In the genomic region with DNA sequence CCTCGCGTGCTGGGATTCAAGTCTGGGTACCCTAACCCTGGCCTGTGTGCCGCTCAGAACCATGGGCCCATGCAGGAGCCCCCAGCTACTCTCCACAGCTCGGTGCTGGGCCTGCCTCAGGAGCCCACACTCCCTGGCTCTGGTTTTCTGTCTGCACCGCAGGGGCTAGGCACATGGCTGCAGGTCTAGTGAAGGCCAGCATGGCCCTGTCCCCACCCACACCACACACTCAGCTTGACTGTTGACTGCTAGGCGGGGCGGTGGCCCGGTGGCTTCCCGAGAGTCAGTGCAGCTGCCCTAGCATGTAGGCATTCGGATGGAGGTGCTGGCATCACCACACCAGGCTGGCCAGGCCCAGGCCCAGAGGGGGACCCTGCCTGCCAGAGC, we compare ENCODE assay signal across 15 cellular contexts. TPM values are rescaled to one million over a fixed set of nuclear protein-coding genes. Genes with fewer than 3 reads are reported as not detected.
A peak's percentile ranks its signal among the peaks of the same experiment; 100 is the strongest.
DNase-seq lines count a peak whose midpoint lies in the region; ATAC-seq and TF ChIP-seq lines count a peak whose summit lies in the region.
"Had no signal": no experiment of that assay in that cellular context is flagged by ENCODE, and none has a peak within 500 bp of the region (broad histone marks: within the 10 kb centered on the region; RNA-seq: fewer than 3 reads in every experiment).

No MANE protein-coding gene starts in this region.

- WGBS in stomach, 5 donors: 58 to 88% (median 68%) methylated on average over 5 to 10 of the region's 10 CpGs; no CpG with 5 or more reads in 1 of the 5 donors
- WGBS in aorta, 2 donors: 71 to 84% methylated on average over 10 of the region's 10 CpGs

- no peak for TF ChIP-seq EP300 in stomach (IDR thresholded peaks at IDR 0.05)

- H3K36me3 ChIP-seq in HCT116 (ENCODE audit: control insufficient read depth in 1 of 2, insufficient read depth in 2 of 2, low read length in 2 of 2): peaks cover 8 to 19% of the 10 kb centered on the region in 2 experiments; a peak in 3 of 4 replicates
- peaks cover 0 to 41% of the 10 kb centered on the region in 2 donors for H3K36me3 ChIP-seq in left lung
- H3K36me3 ChIP-seq in stomach: peaks cover 8 to 35% (median 29%) of the 10 kb centered on the region in 4 donors
- H3K36me3 ChIP-seq in aorta (ENCODE audit: control insufficient read depth in 1 of 2, insufficient read depth in 2 of 2, low read length in 1 of 2): no peaks in the 10 kb centered on the region

- H3K9me3 ChIP-seq in HCT116 (ENCODE audit: control insufficient read depth in 1 of 2, insufficient read depth in 1 of 2, low read depth in 1 of 2, low read length in 2 of 2): no peaks in the 10 kb centered on the region
- no peaks in the 10 kb centered on the region for H3K9me3 ChIP-seq in T-helper 17 cell (ENCODE audit: control insufficient read depth, low read length, poor library complexity, severe bottlenecking)
- no peaks in the 10 kb centered on the region for H3K9me3 ChIP-seq in left lung
- H3K9me3 ChIP-seq in stomach: no peaks in the 10 kb centered on the region
- H3K9me3 ChIP-seq in aorta (ENCODE audit: control insufficient read depth, low read length): no peaks in the 10 kb centered on the region

- no peaks in the 10 kb centered on the region for H3K27me3 ChIP-seq in HCT116 (ENCODE audit: insufficient read depth, low read length)
- H3K27me3 ChIP-seq in left lung: no peaks in the 10 kb centered on the region
- no peaks in the 10 kb centered on the region for H3K27me3 ChIP-seq in stomach
- no peaks in the 10 kb centered on the region for H3K27me3 ChIP-seq in aorta (ENCODE audit: control insufficient read depth in 1 of 2, insufficient read depth in 2 of 2, low read length in 1 of 2)

- H3K4me1 ChIP-seq in HCT116 (ENCODE audit: control insufficient read depth in 1 of 2, insufficient read depth in 2 of 2, low read length in 2 of 2) (peaks cover 7 to 18% of the 10 kb centered on the region in 2 experiments; a peak in 3 of 4 replicates), left lung (peaks cover 34 to 69% of the 10 kb centered on the region in 2 donors), stomach (peaks cover 66 to 92% (median 82%) of the 10 kb centered on the region in 4 donors), aorta (ENCODE audit: control insufficient read depth in 1 of 2, insufficient read depth in 2 of 2, low read length in 2 of 2) (no peaks in the 10 kb centered on the region)

- no peaks in the 10 kb centered on the region for H3K9me2 ChIP-seq in HCT116 (ENCODE audit: insufficient read depth)

- BruUV-seq in HCT116 (replicated peaks; lab: Mats Ljungman, UMichigan): no TSS peak

- H3K4me3 ChIP-seq in HCT116 (replicated peaks in 1 of 2; ENCODE audit: low read depth in 1 of 2, low read length in 2 of 2) (no peak overlapping the region), left lung (no peak overlapping the region), stomach (no peak overlapping the region), aorta (ENCODE audit: low read length in 2 of 2) (no peak overlapping the region)

- TF ChIP-seq POLR2A in HCT116 (IDR thresholded peaks at IDR 0.05; ENCODE audit: borderline replicate concordance, extremely low read depth, insufficient read depth, insufficient read length) (no peak), stomach (IDR thresholded peaks at IDR 0.05) (no peak)

- peaks cover 17% of the 10 kb centered on the region for H3K4me1 Mint-ChIP-seq in T-helper 17 cell

- H3K4me3 Mint-ChIP-seq in T-helper 17 cell: no peak overlapping the region
- H3K4me3 Mint-ChIP-seq: activated naive CD8-positive, alpha-beta T cell treated with anti-CD3 and anti-CD28 coated beads, Interleukin-2, amount 10 ng/mL, durations not matched to agents 7 days and 5 days; CD4-positive, alpha-beta memory T cell; IgD-negative memory B cell; neural crest cell had no signal

- H4K20me1 ChIP-seq in HCT116 (ENCODE audit: insufficient read depth): no peaks in the 10 kb centered on the region

- H3K79me2 ChIP-seq in HCT116 (ENCODE audit: insufficient read depth, low read length): peaks cover 84% of the 10 kb centered on the region

- no peaks in the 10 kb centered on the region for H3K36me3 Mint-ChIP-seq in T-helper 17 cell (ENCODE audit: low read depth)
- H3K36me3 Mint-ChIP-seq: activated naive CD8-positive, alpha-beta T cell treated with anti-CD3 and anti-CD28 coated beads, Interleukin-2, amount 10 ng/mL, durations not matched to agents 7 days and 5 days; IgD-negative memory B cell had no signal

- H3K9ac ChIP-seq in HCT116 (ENCODE audit: low read length): no peak overlapping the region

- TF ChIP-seq RAD21 in HCT116 (IDR thresholded peaks at IDR 0.05; ENCODE audit: low read depth): no peak

- H2AFZ ChIP-seq in HCT116 (ENCODE audit: low read depth, low read length, poor library complexity, severe bottlenecking): no peak overlapping the region

- DNase-seq in HCT116 (ENCODE audit: low read depth, low spot score) (no peak), T-helper 17 cell (no peak), left lung (no peak), stomach (no peak), mucosa of gallbladder (ENCODE audit: low spot score) (no peak), aorta (no peak)
- no peak for DNase-seq in effector CD4-positive, alpha-beta T cell
- DNase-seq: activated naive CD8-positive, alpha-beta T cell treated with anti-CD3 and anti-CD28 coated beads, Interleukin-2, amount 10 ng/mL, durations not matched to agents 7 days and 5 days; CD4-positive, alpha-beta memory T cell; stimulated activated naive CD4-positive, alpha-beta T cell treated with Interleukin-2 at 50 U/mL for 16 hours had no signal

- CTCF ChIA-PET in HCT116 (lab: Charles Lee): no interaction called here

- no peaks in the 10 kb centered on the region for H3K27me3 Mint-ChIP-seq in T-helper 17 cell
- H3K27me3 Mint-ChIP-seq: activated naive CD8-positive, alpha-beta T cell treated with anti-CD3 and anti-CD28 coated beads, Interleukin-2, amount 10 ng/mL, durations not matched to agents 7 days and 5 days; CD4-positive, alpha-beta memory T cell; IgD-negative memory B cell had no signal

- H3K27ac ChIP-seq in HCT116 (ENCODE audit: low read depth, low read length) (peak overlapping the region; percentile 50; the same call in 1 of the 2 replicates), left lung (peak overlapping the region in 1 of 2 donors; percentile 41), stomach (peak overlapping the region in 4 of 5 donors; percentile 6 to 78 (median 58)), aorta (ENCODE audit: low read depth in 1 of 2, low read length in 2 of 2) (no peak overlapping the region)
- H3K27ac ChIP-seq: epithelial cell of prostate had no signal

- no peak for TF ChIP-seq CTCF in HCT116 (IDR thresholded peaks at IDR 0.05 in 2 of 3, conservative IDR thresholded peaks at IDR 0.05 in 1 of 3; ENCODE audit: borderline replicate concordance in 1 of 3, insufficient read depth in 1 of 3, low read depth in 2 of 3, low read length in 2 of 3)
- no peak for TF ChIP-seq CTCF in left lung (IDR thresholded peaks at IDR 0.05)
- no peak for TF ChIP-seq CTCF in stomach (IDR thresholded peaks at IDR 0.05)

- POLR2A ChIA-PET in HCT116 (lab: Charles Lee): no interaction called here

- ATAC-seq in HCT116: no peak
- no peak for ATAC-seq in T-helper 17 cell
- peak; percentile 30 for ATAC-seq in left lung
- ATAC-seq in HG02610 (IDR thresholded peaks at IDR 0.05; ENCODE audit: unreplicated experiment): no peak
- ATAC-seq in aorta (ENCODE audit: low FRiP score): no peak
- ATAC-seq: activated CD4-positive, CD25-positive, alpha-beta regulatory T cell treated with anti-CD3 and anti-CD28 coated beads, Interleukin-2, amount 50 U/mL, for 24 hours had no signal

- no peak overlapping the region for H3K4me2 ChIP-seq in HCT116 (ENCODE audit: low read length)

- peak overlapping the region; percentile 74 for H3K27ac Mint-ChIP-seq in T-helper 17 cell
- H3K27ac Mint-ChIP-seq: activated naive CD8-positive, alpha-beta T cell treated with anti-CD3 and anti-CD28 coated beads, Interleukin-2, amount 10 ng/mL, durations not matched to agents 7 days and 5 days had no signal

- intact Hi-C loops in HCT116 (cut with micrococcal nuclease) (no loop called here), left lung (cut with DNase I) (no loop called here), stomach (cut with DNase I; ENCODE audit: low total_unique reads) (no loop called here), aorta (cut with DNase I) (no loop called here)

- RAD21 ChIA-PET in HCT116 (lab: Charles Lee; ENCODE audit: low non-redundant PET in 1 of 2, low total read pairs in 2 of 2, uncharacterized antibody in 2 of 2, unreplicated experiment in 2 of 2): no interaction called here

TF ChIP-seq in HCT116, 20 proteins besides CTCF, POLR2A, EP300 and RAD21 (continues in another document):
- TF ChIP-seq JUND (IDR thresholded peaks at IDR 0.05): no peak
- TF ChIP-seq FOSL1 (IDR thresholded peaks at IDR 0.05; ENCODE audit: low read depth): no peak
- TF ChIP-seq TCF7L2 (IDR thresholded peaks at IDR 0.05; ENCODE audit: borderline replicate concordance, extremely low read depth, insufficient read depth, insufficient read length): no peak
- TF ChIP-seq MAX (IDR thresholded peaks at IDR 0.05): no peak
- TF ChIP-seq POLR2AphosphoS5 (IDR thresholded peaks at IDR 0.05; ENCODE audit: low read depth, low read length): no peak
- TF ChIP-seq EGR1 (IDR thresholded peaks at IDR 0.05; ENCODE audit: low read depth): no peak

RNA-seq across cellular contexts. Expression of gene INF2, which starts 7.9 kb away (rescaled TPM):
- 95.8 TPM for total RNA-seq in HCT116 (2021; ENCODE audit: unreplicated experiment)
- polyA plus RNA-seq in HCT116 (2012): 43.9 and 46.6 TPM in 2 replicates
- 10 to 100 TPM; 61.0 to 76.1 TPM for total RNA-seq in T-helper 17 cell
- 100 to 1,000 TPM; 111 to 120 TPM for total RNA-seq in left lung
- 100 to 1,000 TPM in 4 of 5 donors, 10 to 100 TPM in 1; 45.9 to 385 (median 184) TPM for total RNA-seq in stomach
- polyA plus RNA-seq in stomach: 100 to 1,000 TPM in 1 of 3 donors, 10 to 100 TPM in 2; 74.7 to 113 (median 90.3) TPM
- total RNA-seq in mucosa of gallbladder: 306 TPM
- 100 to 1,000 TPM in 1 of 2 donors, 10 to 100 TPM in 1; 84.9 to 102 TPM for total RNA-seq in aorta
- polyA plus RNA-seq in aorta: 100 to 1,000 TPM in 1 of 2 donors, 10 to 100 TPM in 1; 31.9 to 185 TPM

RNA-seq across cellular contexts. Expression of gene ADSS1, which starts 26.7 kb away (rescaled TPM):
- total RNA-seq in HCT116 (2021; ENCODE audit: unreplicated experiment) (9.9 TPM), T-helper 17 cell (1 to 10 TPM; 2.4 to 2.9 TPM), left lung (1 to 10 TPM; 5.2 to 5.3 TPM), stomach (10 to 100 TPM in 1 of 5 donors, 1 to 10 TPM in 3, not detected in 1; 7.0 to 59.4 (median 7.6) TPM), mucosa of gallbladder (49.3 TPM), aorta (10 to 100 TPM; 44.8 to 63.2 TPM)
- 12.5 and 15.4 TPM in 2 replicates for polyA plus RNA-seq in HCT116 (2012)
- polyA plus RNA-seq in stomach (10 to 100 TPM; 12.3 to 16.7 (median 14.5) TPM), aorta (10 to 100 TPM; 25.0 to 80.2 TPM)
- polyA plus RNA-seq: IgD-negative memory B cell had no signal

RNA-seq across cellular contexts. Expression of gene SIVA1, which starts 55.6 kb away (rescaled TPM):
- total RNA-seq in HCT116 (2021; ENCODE audit: unreplicated experiment) (141 TPM), T-helper 17 cell (10 to 100 TPM; 76.2 to 85.7 TPM), left lung (10 to 100 TPM; 59.2 to 69.5 TPM), stomach (100 to 1,000 TPM in 4 of 5 donors, 10 to 100 TPM in 1; 73.3 to 366 (median 252) TPM), mucosa of gallbladder (80.6 TPM), aorta (10 to 100 TPM; 74.3 to 83.0 TPM)
- polyA plus RNA-seq in HCT116 (2012): 142 and 171 TPM in 2 replicates
- polyA plus RNA-seq in stomach (100 to 1,000 TPM; 200 to 247 (median 213) TPM), aorta (100 to 1,000 TPM; 219 to 241 TPM)

Comparison
In these comparisons a context has a peak if more than half of its experiments do, and no peak if none do; other contexts are left out.
1. H3K27ac ChIP-seq: peak in HCT116 (single experiment) and stomach (4 of 5); none in aorta (0 of 2).